Comparison of ENCODE assay signal across 13 cellular contexts in the genomic region with DNA sequence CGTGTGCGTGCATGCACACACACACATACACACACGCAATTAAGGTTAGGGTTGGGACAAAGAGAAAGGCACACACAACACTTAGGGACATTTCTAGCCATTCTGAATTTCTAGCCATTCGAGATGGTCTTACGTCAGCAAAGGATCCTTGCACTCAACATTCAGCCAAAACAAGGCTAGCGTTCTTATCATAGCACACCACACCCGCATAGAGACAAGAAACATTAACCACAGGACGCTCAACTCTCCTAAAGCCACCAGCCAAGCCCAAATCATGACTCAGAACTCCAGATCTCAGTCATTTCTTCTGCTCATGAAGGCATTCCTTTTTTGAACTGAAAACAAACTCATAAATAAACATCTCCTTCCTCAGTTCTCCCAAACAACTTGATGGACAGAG.
DNase-seq lines count a peak whose midpoint lies in the region; ATAC-seq and TF ChIP-seq lines count a peak whose summit lies in the region.
"Had no signal": no experiment of that assay in that cellular context is flagged by ENCODE, and none has a peak within 500 bp of the region (broad histone marks: within the 10 kb centered on the region; RNA-seq: fewer than 3 reads in every experiment).

No MANE protein-coding gene starts in this region.

- H3K4me3 Mint-ChIP-seq in activated naive CD4-positive, alpha-beta T cell treated with anti-CD3 and anti-CD28 coated beads, Interleukin-2, amount 10 ng/mL, durations not matched to agents 7 days and 5 days: no peak overlapping the region

- H3K4me1 ChIP-seq in heart right ventricle (peaks cover 0 to 37% (median 6%) of the 10 kb centered on the region in 9 donors), upper lobe of right lung (no peaks in the 10 kb centered on the region)

- TF ChIP-seq CTCF in heart right ventricle (IDR thresholded peaks at IDR 0.05): no peak
- TF ChIP-seq CTCF in upper lobe of right lung (IDR thresholded peaks at IDR 0.05): no peak

- no peaks in the 10 kb centered on the region for H3K9me3 Mint-ChIP-seq in activated naive CD4-positive, alpha-beta T cell treated with anti-CD3 and anti-CD28 coated beads, Interleukin-2, amount 10 ng/mL, durations not matched to agents 7 days and 5 days

- H3K9me3 ChIP-seq in heart right ventricle (no peaks in the 10 kb centered on the region), upper lobe of right lung (no peaks in the 10 kb centered on the region)
- H3K9me3 ChIP-seq: thoracic aorta had no signal

- peaks cover 5% of the 10 kb centered on the region for H3K4me1 Mint-ChIP-seq in activated naive CD4-positive, alpha-beta T cell treated with anti-CD3 and anti-CD28 coated beads, Interleukin-2, amount 10 ng/mL, durations not matched to agents 7 days and 5 days

- intact Hi-C loops in heart right ventricle (cut with DNase I): loop anchor here in 1 of 10 donors (10.0 kb wide), 1 partner anchor 101 kb away; no protein-coding TSS in a partner anchor
- intact Hi-C loops in upper lobe of right lung (cut with DNase I): no loop called here

- ATAC-seq in HG02852 (IDR thresholded peaks at IDR 0.05; ENCODE audit: unreplicated experiment): peak; percentile 71
- ATAC-seq in heart right ventricle: peak; percentile 54 to 86 (median 71)
- no peak for ATAC-seq in upper lobe of right lung

- 73 to 80% methylated on average over 8 of the region's 8 CpGs for WGBS in heart right ventricle, 2 donors

- CTCF ChIA-PET in activated naive CD4-positive, alpha-beta T cell treated with anti-CD3 and anti-CD28 coated beads, Interleukin-2, amount 10 ng/mL, durations not matched to agents 7 days and 5 days (lab: Charles Lee): no interaction called here

- H3K27me3 Mint-ChIP-seq in activated naive CD4-positive, alpha-beta T cell treated with anti-CD3 and anti-CD28 coated beads, Interleukin-2, amount 10 ng/mL, durations not matched to agents 7 days and 5 days: peaks cover 21% of the 10 kb centered on the region

- H3K27me3 ChIP-seq in heart right ventricle (no peaks in the 10 kb centered on the region), upper lobe of right lung (no peaks in the 10 kb centered on the region)

- peak overlapping the region in 5 of 10 donors; percentile 20 to 51 (median 44) for H3K27ac ChIP-seq in heart right ventricle
- no peak overlapping the region for H3K27ac ChIP-seq in upper lobe of right lung
- H3K27ac ChIP-seq: C4-2B, SK-N-MC, thoracic aorta had no signal

- H3K27ac Mint-ChIP-seq in activated naive CD4-positive, alpha-beta T cell treated with anti-CD3 and anti-CD28 coated beads, Interleukin-2, amount 10 ng/mL, durations not matched to agents 7 days and 5 days: no peak overlapping the region

- peak; percentile 10 for DNase-seq in ELF-1 (ENCODE audit: low read depth, low spot score)
- DNase-seq in SW480 (ENCODE audit: low spot score): peak; percentile 7
- DNase-seq in heart right ventricle: peak in 1 of 2 donors; percentile 18
- DNase-seq in pons (ENCODE audit: low spot score): no peak
- DNase-seq in activated naive CD4-positive, alpha-beta T cell treated with anti-CD3 and anti-CD28 coated beads, Interleukin-2, amount 10 ng/mL, durations not matched to agents 7 days and 5 days: no peak
- no peak for DNase-seq in upper lobe of right lung
- DNase-seq in NCI-H1105 (lab: John Stamatoyannopoulos, UW): no peak
- DNase-seq: NCI-H2227 treated with DMSO at 0.1 percent for 48 hours; stimulated activated CD4-positive, alpha-beta T cell treated with anti-CD3 and anti-CD28 coated beads, Interleukin-4, amount 100 ng/mL, for 1 hour had no signal

- no peaks in the 10 kb centered on the region for H3K36me3 Mint-ChIP-seq in activated naive CD4-positive, alpha-beta T cell treated with anti-CD3 and anti-CD28 coated beads, Interleukin-2, amount 10 ng/mL, durations not matched to agents 7 days and 5 days

- H3K36me3 ChIP-seq in heart right ventricle: no peaks in the 10 kb centered on the region
- H3K36me3 ChIP-seq in upper lobe of right lung: no peaks in the 10 kb centered on the region
- H3K36me3 ChIP-seq: thoracic aorta had no signal

- H3K4me3 ChIP-seq in heart right ventricle (no peak overlapping the region), upper lobe of right lung (no peak overlapping the region)
- H3K4me3 ChIP-seq: SK-N-MC, thoracic aorta had no signal

Comparison
In these comparisons a context has a peak if more than half of its experiments do, and no peak if none do; other contexts are left out.
1. DNase-seq: peak in ELF-1 (single experiment) and SW480 (single experiment); none in pons (single experiment), activated naive CD4-positive, alpha-beta T cell treated with anti-CD3 and anti-CD28 coated beads, Interleukin-2, amount 10 ng/mL, durations not matched to agents 7 days and 5 days (single experiment), upper lobe of right lung (single experiment) and NCI-H1105 (single experiment).